Comparison of ENCODE assay signal across 8 cellular contexts in genomic region chr2:86562485-86562890, GRCh38. TPM values are rescaled to one million over a fixed set of nuclear protein-coding genes. Genes with fewer than 3 reads are reported as not detected.
DNase-seq lines count a peak whose midpoint lies in the region; ATAC-seq and TF ChIP-seq lines count a peak whose summit lies in the region.

No MANE protein-coding gene starts in this region.

- H3K9ac ChIP-seq in iPS-15b (ENCODE audit: low read depth, low read length) = peak overlapping the region; percentile 99
- peak overlapping the region; percentile 97 to 99 for H3K9ac ChIP-seq in stomach smooth muscle (ENCODE audit: low read length in 2 of 2)

- intact Hi-C loops in sciatic nerve (cut with DNase I) = no loop called here

- peaks cover 11% of the 10 kb centered on the region for H3K9me3 Mint-ChIP-seq in activated CD4-positive, alpha-beta T cell treated with anti-CD3 and anti-CD28 coated beads, Interleukin-2, amount 10 ng/mL, durations not matched to agents 7 days and 5 days

- H3K27me3 ChIP-seq in iPS-15b (ENCODE audit: control insufficient read depth, insufficient read depth, low read length) (peaks cover 14% of the 10 kb centered on the region), stomach smooth muscle (ENCODE audit: control insufficient read depth in 1 of 2, insufficient read depth in 2 of 2, low read length in 2 of 2) (no peaks in the 10 kb centered on the region)

- peak overlapping the region; percentile 100 for H3K27ac Mint-ChIP-seq in activated CD4-positive, alpha-beta T cell treated with anti-CD3 and anti-CD28 coated beads, Interleukin-2, amount 10 ng/mL, durations not matched to agents 7 days and 5 days

- no peak for TF ChIP-seq CTCF in WI38 (IDR thresholded peaks at IDR 0.05; ENCODE audit: low read depth, low read length)

- no peaks in the 10 kb centered on the region for H3K27me3 Mint-ChIP-seq in activated CD4-positive, alpha-beta T cell treated with anti-CD3 and anti-CD28 coated beads, Interleukin-2, amount 10 ng/mL, durations not matched to agents 7 days and 5 days

- H3K4me1 ChIP-seq in iPS-15b (ENCODE audit: control insufficient read depth, insufficient read depth, low read length) = peaks cover 3% of the 10 kb centered on the region
- H3K4me1 ChIP-seq in stomach smooth muscle (ENCODE audit: control insufficient read depth, insufficient read depth, low read length) = peaks cover 17% of the 10 kb centered on the region

- CTCF ChIA-PET in activated CD4-positive, alpha-beta T cell treated with anti-CD3 and anti-CD28 coated beads, Interleukin-2, amount 10 ng/mL, durations not matched to agents 7 days and 5 days (lab: Charles Lee) = interaction anchor here (0.5 to 0.6 kb wide), 2 partner anchors 106 to 122 kb away, joined by 3 read pairs; no protein-coding TSS in a partner anchor

- ATAC-seq in sciatic nerve (no peak), HG02623 (IDR thresholded peaks at IDR 0.05; ENCODE audit: unreplicated experiment) (no peak)

- H3K4me3 ChIP-seq in WI38 (ENCODE audit: low read depth, low read length) = peak overlapping the region; percentile 88
- peak overlapping the region; percentile 94 for H3K4me3 ChIP-seq in iPS-15b (ENCODE audit: low read depth, low read length)
- H3K4me3 ChIP-seq in stomach smooth muscle (ENCODE audit: low read length in 2 of 2) = peak overlapping the region; percentile 74 to 94

- H3K27ac ChIP-seq in stomach smooth muscle (ENCODE audit: low read length) = peak overlapping the region; percentile 99

- peak overlapping the region; percentile 93 for H3K4me3 Mint-ChIP-seq in activated CD4-positive, alpha-beta T cell treated with anti-CD3 and anti-CD28 coated beads, Interleukin-2, amount 10 ng/mL, durations not matched to agents 7 days and 5 days

- no peak for DNase-seq in activated CD4-positive, alpha-beta T cell treated with anti-CD3 and anti-CD28 coated beads, Interleukin-2, amount 10 ng/mL, durations not matched to agents 7 days and 5 days
- no peak for DNase-seq in activated CD4-positive, alpha-beta T cell treated with anti-CD3 and anti-CD28 coated beads, Interleukin-2, amount 50 U/mL, for 1 hour
- DNase-seq in NCI-H2196 treated with DMSO at 0.1 percent for 48 hours (lab: John Stamatoyannopoulos, UW; ENCODE audit: unreplicated experiment) (no peak), sciatic nerve (ENCODE audit: low spot score) (no peak)

- peaks cover 3% of the 10 kb centered on the region for H3K9me3 ChIP-seq in iPS-15b (ENCODE audit: control insufficient read depth, insufficient read depth, low read length)
- H3K9me3 ChIP-seq in stomach smooth muscle (ENCODE audit: control insufficient read depth in 2 of 2, low read length in 2 of 2) = no peaks in the 10 kb centered on the region

- H3K36me3 ChIP-seq in iPS-15b (ENCODE audit: control insufficient read depth, insufficient read depth, low read length) (no peaks in the 10 kb centered on the region), stomach smooth muscle (ENCODE audit: control insufficient read depth in 2 of 2, insufficient read depth in 2 of 2, low read length in 2 of 2) (no peaks in the 10 kb centered on the region)

- peaks cover 35% of the 10 kb centered on the region for H3K36me3 Mint-ChIP-seq in activated CD4-positive, alpha-beta T cell treated with anti-CD3 and anti-CD28 coated beads, Interleukin-2, amount 10 ng/mL, durations not matched to agents 7 days and 5 days (ENCODE audit: low read depth)

- H3K4me1 Mint-ChIP-seq in activated CD4-positive, alpha-beta T cell treated with anti-CD3 and anti-CD28 coated beads, Interleukin-2, amount 10 ng/mL, durations not matched to agents 7 days and 5 days = peaks cover 43% of the 10 kb centered on the region

- POLR2A ChIA-PET in activated CD4-positive, alpha-beta T cell treated with anti-CD3 and anti-CD28 coated beads, Interleukin-2, amount 10 ng/mL, durations not matched to agents 7 days and 5 days (lab: Charles Lee) = no interaction called here

RNA-seq across cellular contexts. Expression of gene CHMP3, which starts 0.8 kb away (rescaled TPM):
- total RNA-seq in activated CD4-positive, alpha-beta T cell treated with anti-CD3 and anti-CD28 coated beads, Interleukin-2, amount 10 ng/mL, durations not matched to agents 7 days and 5 days = 10 to 100 TPM; 50.2 to 50.7 TPM
- 127 TPM for total RNA-seq in sciatic nerve
